In the genomic region with DNA sequence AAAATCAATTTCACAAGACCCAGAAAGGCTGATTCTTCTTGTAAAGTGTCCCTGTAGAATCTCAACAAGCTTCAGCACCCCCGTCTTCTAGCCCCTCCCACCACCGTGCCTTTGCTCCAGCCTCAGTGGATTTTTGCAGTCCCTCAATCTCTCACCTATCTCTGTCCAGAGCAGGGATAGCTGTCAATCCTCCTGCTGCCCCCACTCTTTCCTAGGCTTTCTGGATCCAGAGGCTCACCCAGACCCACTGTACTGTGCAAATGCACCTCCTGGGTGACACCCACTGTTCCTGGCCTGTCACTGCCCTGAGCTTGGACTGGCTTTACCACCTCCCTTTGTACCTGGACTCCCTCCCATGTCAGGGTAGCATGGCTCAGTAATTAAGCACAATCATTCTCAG, we compare ENCODE assay signal across 1 cellular context.
TF ChIP-seq lines count a peak whose summit lies in the region.

No MANE protein-coding gene starts in this region.

TF ChIP-seq in GM23338, 12 proteins besides CTCF, POLR2A, EP300 and RAD21 (continued from another document):
- TF ChIP-seq ZNF462 (CRISPR knock-in tag; IDR thresholded peaks at IDR 0.05) (no peak), CREB1 (CRISPR knock-in tag; IDR thresholded peaks at IDR 0.05; ENCODE audit: low read depth) (no peak), STAT1 (IDR thresholded peaks at IDR 0.05; ENCODE audit: unreplicated experiment) (no peak), EZH2 (IDR thresholded peaks at IDR 0.05; ENCODE audit: low read depth, unreplicated experiment) (no peak), JUNB (IDR thresholded peaks at IDR 0.05; ENCODE audit: unreplicated experiment) (no peak), EZH2phosphoT487 (IDR thresholded peaks at IDR 0.05; ENCODE audit: unreplicated experiment) (no peak), NANOG (IDR thresholded peaks at IDR 0.05; ENCODE audit: borderline replicate concordance) (no peak), ZNF331 (CRISPR knock-in tag; IDR thresholded peaks at IDR 0.05; ENCODE audit: low read depth) (no peak)
